ENCODE assay signal across 28 cellular contexts in genomic region chrX:121036951-121037350, GRCh38. TPM values are rescaled to one million over a fixed set of nuclear protein-coding genes. Genes with fewer than 3 reads are reported as not detected.
DNase-seq lines count a peak whose midpoint lies in the region; ATAC-seq, FAIRE-seq and TF ChIP-seq lines count a peak whose summit lies in the region.
"Had no signal": no experiment of that assay in that cellular context is flagged by ENCODE, and none has a peak within 500 bp of the region (broad histone marks: within the 10 kb centered on the region; RNA-seq: fewer than 3 reads in every experiment).

No MANE protein-coding gene starts in this region.

- no peaks in the 10 kb centered on the region for H4K20me1 ChIP-seq in astrocyte (ENCODE audit: insufficient read depth, low read length)
- H4K20me1 ChIP-seq: BLaER1 treated with 17β-estradiol and CSF1 and Interleukin-3, amounts not matched to agents 10 nM and 100 nM had no signal

- no peaks in the 10 kb centered on the region for H3K36me3 ChIP-seq in astrocyte (ENCODE audit: insufficient read depth, low read length)
- no peaks in the 10 kb centered on the region for H3K36me3 ChIP-seq in body of pancreas (replicated peaks in 1 of 2; ENCODE audit: insufficient read depth in 1 of 2, low read depth in 2 of 2)
- no peaks in the 10 kb centered on the region for H3K36me3 ChIP-seq in HAP-1 (replicated peaks)
- H3K36me3 ChIP-seq: BE2C; BLaER1 treated with 17β-estradiol and CSF1 and Interleukin-3, amounts not matched to agents 10 nM and 100 nM had no signal

- CTCF ChIA-PET in RWPE1 (lab: Yijun Ruan, JAX): interaction anchor here (0.6 kb wide), 1 partner anchor 285 kb away, joined by 3 read pairs; no protein-coding TSS in a partner anchor

- FAIRE-seq in astrocyte (lab: Jason Lieb, UNC): peak; percentile 50
- FAIRE-seq: D721Med, GM12878, GM19239, H1 had no signal

- POLR2A ChIA-PET in RWPE1 (lab: Yijun Ruan, JAX; ENCODE audit: low non-redundant PET): no interaction called here

- no peaks in the 10 kb centered on the region for H3K79me2 ChIP-seq in astrocyte (ENCODE audit: insufficient read depth, low read length)

- DNase-seq in RWPE1 (ENCODE audit: low spot score) (peak; percentile 8), astrocyte (ENCODE audit: low read depth) (no peak), epithelial cell of esophagus (ENCODE audit: low read depth) (peak; percentile 58), foreskin keratinocyte (peak; percentile 17 to 66), body of pancreas (no peak), HAP-1 (ENCODE audit: low spot score in 2 of 2) (no peak), erythroblast (lab: John Stamatoyannopoulos, UW) (no peak), Kasumi-1 (lab: John Stamatoyannopoulos, UW) (no peak)
- DNase-seq: 8988T; ACHN; AML-193; BE2C; CD4-positive, alpha-beta T cell; CD8-positive, alpha-beta memory T cell; DMS 273 treated with DMSO at 0.1 percent for 48 hours; DMS79; EL; GDM1; GM23248; H7 had no signal

- H3K4me1 Mint-ChIP-seq in astrocyte (ENCODE audit: low read depth, unreplicated experiment): peaks cover 8% of the 10 kb centered on the region
- H3K4me1 Mint-ChIP-seq: CD14-positive monocyte; CD8-positive, alpha-beta memory T cell had no signal

- H3K27ac ChIP-seq in RWPE1 (no peak overlapping the region), astrocyte (ENCODE audit: low read depth, low read length) (no peak overlapping the region), foreskin keratinocyte (no peak overlapping the region), body of pancreas (no peak overlapping the region)
- H3K27ac ChIP-seq: A549; BLaER1 treated with 17β-estradiol and CSF1 and Interleukin-3, amounts not matched to agents 10 nM and 100 nM; GM23248 had no signal

- no peaks in the 10 kb centered on the region for H3K27me3 ChIP-seq in astrocyte (ENCODE audit: insufficient read depth, low read length)
- H3K27me3 ChIP-seq in foreskin keratinocyte: no peaks in the 10 kb centered on the region
- H3K27me3 ChIP-seq in body of pancreas: no peaks in the 10 kb centered on the region
- H3K27me3 ChIP-seq in HAP-1 (ENCODE audit: low read depth): 0 out of 2 replicates have a peak, but pooled peaks cover 3% of the 10 kb centered on the region
- H3K27me3 ChIP-seq: BE2C; BLaER1 treated with 17β-estradiol and CSF1 and Interleukin-3, amounts not matched to agents 10 nM and 100 nM had no signal

- no peak overlapping the region for H2AFZ ChIP-seq in astrocyte (ENCODE audit: low read depth, low read length)
- H2AFZ ChIP-seq: GM23248 had no signal

- H3K9ac ChIP-seq in astrocyte (ENCODE audit: low read length): no peak overlapping the region
- H3K9ac ChIP-seq: BLaER1 treated with 17β-estradiol and CSF1 and Interleukin-3, amounts not matched to agents 10 nM and 100 nM; GM23248 had no signal

- no peak overlapping the region for H3K4me3 Mint-ChIP-seq in astrocyte (ENCODE audit: unreplicated experiment)
- H3K4me3 Mint-ChIP-seq: CD14-positive monocyte; CD4-positive, alpha-beta T cell; CD8-positive, alpha-beta memory T cell had no signal

- H3K4me3 ChIP-seq in astrocyte (ENCODE audit: insufficient read depth, low read depth, low read length): no peak overlapping the region
- no peak overlapping the region for H3K4me3 ChIP-seq in epithelial cell of esophagus (ENCODE audit: low read length)
- no peak overlapping the region for H3K4me3 ChIP-seq in body of pancreas
- H3K4me3 ChIP-seq in HAP-1: no peak overlapping the region
- H3K4me3 ChIP-seq: A549; BLaER1 treated with 17β-estradiol and CSF1 and Interleukin-3, amounts not matched to agents 10 nM and 100 nM; GM12878; GM23248 had no signal

- no peak overlapping the region for H3K27ac Mint-ChIP-seq in astrocyte (ENCODE audit: unreplicated experiment)
- H3K27ac Mint-ChIP-seq: CD4-positive, alpha-beta T cell had no signal

- no peaks in the 10 kb centered on the region for H3K4me1 ChIP-seq in astrocyte (ENCODE audit: insufficient read depth, low read length)
- H3K4me1 ChIP-seq in foreskin keratinocyte: peaks cover 3% of the 10 kb centered on the region
- no peaks in the 10 kb centered on the region for H3K4me1 ChIP-seq in body of pancreas
- peaks cover 9% of the 10 kb centered on the region for H3K4me1 ChIP-seq in HAP-1
- H3K4me1 ChIP-seq: A549; BE2C; BLaER1 treated with 17β-estradiol and CSF1 and Interleukin-3, amounts not matched to agents 10 nM and 100 nM had no signal

- ATAC-seq in foreskin keratinocyte: peak; percentile 66
- ATAC-seq in body of pancreas: no peak
- ATAC-seq: A549, GM12878, HCT116 had no signal

- intact Hi-C loops in body of pancreas (cut with DNase I): no loop called here

- H3K9me3 ChIP-seq in astrocyte (ENCODE audit: insufficient read depth, low read depth, low read length): no peaks in the 10 kb centered on the region
- no peaks in the 10 kb centered on the region for H3K9me3 ChIP-seq in body of pancreas
- no peaks in the 10 kb centered on the region for H3K9me3 ChIP-seq in HAP-1
- H3K9me3 ChIP-seq: A549; BE2C; BLaER1 treated with 17β-estradiol and CSF1 and Interleukin-3, amounts not matched to agents 10 nM and 100 nM had no signal

- H3K36me3 Mint-ChIP-seq in astrocyte (ENCODE audit: low read depth, unreplicated experiment): no peaks in the 10 kb centered on the region
- H3K36me3 Mint-ChIP-seq: CD14-positive monocyte; CD8-positive, alpha-beta memory T cell had no signal

- no peaks in the 10 kb centered on the region for H3K9me3 Mint-ChIP-seq in astrocyte (ENCODE audit: unreplicated experiment)
- H3K9me3 Mint-ChIP-seq: CD4-positive, alpha-beta T cell had no signal

- TF ChIP-seq CTCF in RWPE1 (conservative IDR thresholded peaks at IDR 0.05; ENCODE audit: low read depth) (no peak), astrocyte (IDR thresholded peaks at IDR 0.05; ENCODE audit: insufficient read depth, low read depth, low read length) (no peak), epithelial cell of esophagus (IDR thresholded peaks at IDR 0.05; ENCODE audit: insufficient read depth, low read depth, low read length, missing control alignments) (no peak), foreskin keratinocyte (conservative IDR thresholded peaks at IDR 0.05) (no peak), body of pancreas (IDR thresholded peaks at IDR 0.05) (no peak)

- no peak overlapping the region for H3K4me2 ChIP-seq in astrocyte (ENCODE audit: low read length)
- H3K4me2 ChIP-seq: A549; BLaER1 treated with 17β-estradiol and CSF1 and Interleukin-3, amounts not matched to agents 10 nM and 100 nM had no signal

- in situ Hi-C loops in HAP-1 (cut with MboI; ENCODE audit: low sequenced_read_pairs): no loop called here

- 75 to 87% methylated on average over 4 of the region's 4 CpGs for WGBS in body of pancreas, 2 donors

- TF ChIP-seq POLR2A in body of pancreas (IDR thresholded peaks at IDR 0.05) (no peak), erythroblast (IDR thresholded peaks at IDR 0.05; ENCODE audit: low read length) (no peak)

- H3K27me3 Mint-ChIP-seq in astrocyte (ENCODE audit: low read depth, unreplicated experiment): no peaks in the 10 kb centered on the region
- H3K27me3 Mint-ChIP-seq: CD4-positive, alpha-beta T cell had no signal

RNA-seq across cellular contexts. Expression of gene GLUD2, which starts 10.5 kb away (rescaled TPM):
- total RNA-seq in astrocyte (0.53 and 0.66 TPM in 2 replicates), foreskin keratinocyte (0.17 and 0.25 TPM in 2 replicates), body of pancreas (1 to 10 TPM; 3.1 to 4.0 TPM)
- polyA plus RNA-seq in foreskin keratinocyte: 0.04 TPM in 2 replicates

RNA-seq across cellular contexts. Expression of gene CT47A1, which starts 51.4 kb away (rescaled TPM):
- total RNA-seq in astrocyte: not detected in 2 replicates
- total RNA-seq in foreskin keratinocyte: not detected in 2 replicates
- not detected in 2 replicates for polyA plus RNA-seq in foreskin keratinocyte
- not detected for total RNA-seq in body of pancreas
- total RNA-seq: CD4-positive, alpha-beta T cell; CD8-positive, alpha-beta memory T cell; GM12878; GM23248; H1; H7 had no signal
- polyA plus RNA-seq: A549; CD14-positive monocyte; CD8-positive, alpha-beta memory T cell; GM12878; GM23248; H1 had no signal

RNA-seq across cellular contexts. Expression of gene CT47A2, which starts 56.2 kb away (rescaled TPM):
- total RNA-seq in astrocyte (not detected in 2 replicates), foreskin keratinocyte (not detected in 2 replicates), body of pancreas (not detected)
- not detected in 2 replicates for polyA plus RNA-seq in foreskin keratinocyte
- total RNA-seq: CD4-positive, alpha-beta T cell; CD8-positive, alpha-beta memory T cell; GM12878; GM23248; H1; H7 had no signal
- polyA plus RNA-seq: A549; CD14-positive monocyte; CD8-positive, alpha-beta memory T cell; GM12878; GM23248; H1 had no signal

Comparison
In these comparisons a context has a peak if more than half of its experiments do, and no peak if none do; other contexts are left out.
1. DNase-seq: peak in RWPE1 (single experiment), epithelial cell of esophagus (single experiment) and foreskin keratinocyte (2 of 2); none in astrocyte (single experiment), body of pancreas (0 of 4), HAP-1 (0 of 2), erythroblast (0 of 2) and Kasumi-1 (0 of 2).